Comparison of ENCODE assay signal across 8 cellular contexts in the genomic region with DNA sequence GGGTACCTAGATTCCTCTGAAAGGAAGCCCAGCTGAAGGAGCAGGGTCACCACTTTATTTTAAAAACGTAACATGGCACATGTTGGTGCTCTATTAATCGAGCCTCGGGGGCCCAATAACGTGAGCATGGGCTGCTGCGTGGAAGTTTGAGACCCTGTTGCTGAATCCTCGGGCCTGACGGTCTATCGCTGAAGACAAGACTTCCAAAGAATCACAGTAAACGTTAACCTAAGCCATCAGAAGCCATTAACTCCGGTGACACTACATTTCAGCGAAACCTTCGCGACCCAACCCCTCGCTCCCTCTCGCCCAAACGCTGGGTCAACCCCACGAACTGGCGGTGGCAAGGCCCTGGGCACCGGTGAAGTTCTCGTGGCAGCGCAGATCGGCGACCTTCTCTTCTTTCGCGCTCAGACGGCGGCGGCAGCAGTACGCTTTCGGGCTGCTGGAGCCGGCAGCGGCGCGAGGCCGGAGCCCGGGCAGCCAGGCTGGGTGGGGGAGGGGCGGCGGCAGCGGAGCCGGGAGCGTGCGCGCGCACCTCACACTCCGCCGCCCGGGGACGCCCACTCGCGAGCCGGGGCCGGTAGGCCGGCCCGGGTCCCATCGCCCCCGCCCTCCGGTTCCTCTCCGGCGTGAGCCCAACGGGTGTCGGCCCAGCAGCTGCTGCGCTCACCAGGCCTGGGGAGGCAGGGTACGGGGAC.
DNase-seq lines count a peak whose midpoint lies in the region; ATAC-seq and TF ChIP-seq lines count a peak whose summit lies in the region.

No MANE protein-coding gene starts in this region.

- DNase-seq in CD1c-positive myeloid dendritic cell (ENCODE audit: extremely low spot score) (peak; percentile 86), GM19240 (ENCODE audit: insufficient read length, low spot score) (peak; percentile 47), NT2/D1 (ENCODE audit: low read depth, low spot score) (peak; percentile 55), erythroblast (lab: John Stamatoyannopoulos, UW) (peak; percentile 87 to 94)
- DNase-seq in activated T-cell treated with anti-CD3 and anti-CD28 coated beads, Interleukin-2, amount 50 U/mL, for 1 hour: peak; percentile 87
- DNase-seq in stimulated activated CD8-positive, alpha-beta memory T cell treated with anti-CD3 and anti-CD28 coated beads, Interleukin-4, amount 100 ng/mL, for 4 hours (ENCODE audit: low read depth in 2 of 2, low spot score in 1 of 2): peak; percentile 51 to 69

- H3K9ac ChIP-seq in NT2/D1 (ENCODE audit: insufficient read length, low read depth) (peak overlapping the region; percentile 97), mucosa of stomach (ENCODE audit: low read length) (peak overlapping the region; percentile 82)

- ATAC-seq in HG03442 (IDR thresholded peaks at IDR 0.05; ENCODE audit: unreplicated experiment): peak; percentile 36

- TF ChIP-seq POLR2A in erythroblast (IDR thresholded peaks at IDR 0.05; ENCODE audit: low read length): no peak

- no peaks in the 10 kb centered on the region for H3K4me1 ChIP-seq in NT2/D1 (ENCODE audit: insufficient read depth, insufficient read length)
- H3K4me1 ChIP-seq in mucosa of stomach (ENCODE audit: control insufficient read depth, insufficient read depth, low read length): peaks cover 24% of the 10 kb centered on the region

- peak overlapping the region; percentile 85 for H3K4me3 ChIP-seq in NT2/D1 (ENCODE audit: insufficient read length, low read depth)
- H3K4me3 ChIP-seq in mucosa of stomach (ENCODE audit: low read length): peak overlapping the region; percentile 58

- H3K9me3 ChIP-seq in NT2/D1 (ENCODE audit: insufficient read depth, low read length) (no peaks in the 10 kb centered on the region), mucosa of stomach (ENCODE audit: control insufficient read depth, low read length) (no peaks in the 10 kb centered on the region)

- H3K36me3 ChIP-seq in NT2/D1 (ENCODE audit: insufficient read depth, insufficient read length, low read length): no peaks in the 10 kb centered on the region
- no peaks in the 10 kb centered on the region for H3K36me3 ChIP-seq in mucosa of stomach (ENCODE audit: control insufficient read depth, insufficient read depth, low read length)

- H3K27me3 ChIP-seq in NT2/D1 (ENCODE audit: insufficient read depth, insufficient read length) (peaks cover 2% of the 10 kb centered on the region), mucosa of stomach (ENCODE audit: control insufficient read depth, insufficient read depth, low read length) (no peaks in the 10 kb centered on the region)

Comparison
In these comparisons a context has a peak if more than half of its experiments do, and no peak if none do; other contexts are left out.
1. Peak in every context shown above with its lines: DNase-seq, ATAC-seq and H3K4me3 ChIP-seq.